11 cellular contexts compared by ENCODE assay signal in the genomic region with DNA sequence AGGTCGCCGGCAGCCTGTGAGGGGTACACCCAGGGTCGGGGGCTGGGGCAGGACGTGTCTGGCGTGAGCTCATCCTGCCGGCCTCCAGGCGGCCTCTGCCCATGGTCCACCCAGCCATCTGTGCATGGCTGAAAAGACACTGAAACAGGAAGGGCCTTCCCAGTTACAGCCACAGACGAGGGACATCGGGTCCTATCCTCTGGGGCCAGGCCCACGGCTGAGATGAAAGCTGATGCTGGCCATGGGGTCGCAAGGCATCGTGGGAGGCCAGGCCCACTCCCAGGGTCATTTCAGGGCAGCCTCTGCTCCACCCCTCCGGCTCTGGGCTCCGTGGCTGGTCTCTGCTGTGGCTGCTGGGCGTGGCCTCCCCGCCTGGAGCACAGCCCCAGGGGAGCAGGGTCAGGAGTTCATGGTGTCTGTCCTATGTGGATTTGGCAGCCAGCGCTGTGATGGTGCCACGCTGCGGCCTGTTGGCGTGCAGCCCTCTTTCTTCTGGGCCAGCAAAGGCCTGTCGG. TPM values are rescaled to one million over a fixed set of nuclear protein-coding genes. Genes with fewer than 3 reads are reported as not detected.
DNase-seq lines count a peak whose midpoint lies in the region; ATAC-seq and TF ChIP-seq lines count a peak whose summit lies in the region.
"Had no signal": no experiment of that assay in that cellular context is flagged by ENCODE, and none has a peak within 500 bp of the region (broad histone marks: within the 10 kb centered on the region; RNA-seq: fewer than 3 reads in every experiment).

No MANE protein-coding gene starts in this region.

- no peak overlapping the region for H3K4me3 Mint-ChIP-seq in stimulated activated naive B cell treated with anti-CD40 and anti-IgM and Interleukin-4, amounts not matched to agents 10 μg/mL and 1 μg/mL and 100 μg/mL, for 72 hours
- H3K4me3 Mint-ChIP-seq: stimulated activated effector memory CD8-positive, alpha-beta T cell treated with anti-CD3 and anti-CD28 coated beads, Interleukin-12 subunit alpha, Interleukin-12 subunit beta, amount 100 ng/mL, for 72 hours had no signal

- no peaks in the 10 kb centered on the region for H4K20me1 ChIP-seq in fibroblast of lung (ENCODE audit: control insufficient read depth, extremely low read depth, insufficient read depth, low read length)

- DNase-seq in NCI-H2107 treated with DMSO at 0.1 percent for 48 hours (lab: John Stamatoyannopoulos, UW; ENCODE audit: unreplicated experiment) = peak; percentile 82
- DNase-seq in fibroblast of lung (ENCODE audit: low read depth in 2 of 2) = peak in 1 of 2 donors; percentile 36
- no peak for DNase-seq in stimulated activated naive B cell treated with anti-CD40 and anti-IgM and Interleukin-4, amounts not matched to agents 10 μg/mL and 1 μg/mL and 100 μg/mL, for 72 hours
- no peak for DNase-seq in GM10248 (ENCODE audit: extremely low spot score)
- DNase-seq in sciatic nerve (ENCODE audit: low spot score) = no peak
- DNase-seq in activated CD4-positive, alpha-beta T cell treated with anti-CD3 and anti-CD28 coated beads, Interleukin-2, amount 50 U/mL, for 48 hours = no peak
- DNase-seq: activated T-cell treated with anti-CD3 and anti-CD28 coated beads for 4 hours, mesendoderm, T-helper 9 cell had no signal

- H3K4me2 ChIP-seq in fibroblast of lung (ENCODE audit: extremely low read depth, insufficient read depth, low read length) = peak overlapping the region; percentile 4

- no peak for ATAC-seq in stimulated activated naive B cell treated with anti-CD40 and anti-IgM and Interleukin-4, amounts not matched to agents 10 μg/mL and 1 μg/mL and 100 μg/mL, for 72 hours (replicated peaks)
- ATAC-seq in sciatic nerve = no peak
- ATAC-seq: stimulated activated effector memory CD8-positive, alpha-beta T cell treated with anti-CD3 and anti-CD28 coated beads, Interleukin-12 subunit alpha, Interleukin-12 subunit beta, amount 100 ng/mL, for 72 hours had no signal

- no peak for TF ChIP-seq CTCF in fibroblast of lung (conservative IDR thresholded peaks at IDR 0.05 in 1 of 2, IDR thresholded peaks at IDR 0.05 in 1 of 2; ENCODE audit: low read depth in 1 of 2, low read length in 2 of 2)
- TF ChIP-seq CTCF in GM10248 (IDR thresholded peaks at IDR 0.05; ENCODE audit: control extremely low read depth, extremely low read depth, low read depth, missing control alignments) = no peak

- no peak overlapping the region for H2AFZ ChIP-seq in fibroblast of lung (ENCODE audit: low read length)

- H3K4me1 Mint-ChIP-seq in stimulated activated naive B cell treated with anti-CD40 and anti-IgM and Interleukin-4, amounts not matched to agents 10 μg/mL and 1 μg/mL and 100 μg/mL, for 72 hours = peaks cover 5 to 10% of the 10 kb centered on the region in 2 donors
- H3K4me1 Mint-ChIP-seq: stimulated activated effector memory CD8-positive, alpha-beta T cell treated with anti-CD3 and anti-CD28 coated beads, Interleukin-12 subunit alpha, Interleukin-12 subunit beta, amount 100 ng/mL, for 72 hours had no signal

- H3K36me3 Mint-ChIP-seq in stimulated activated naive B cell treated with anti-CD40 and anti-IgM and Interleukin-4, amounts not matched to agents 10 μg/mL and 1 μg/mL and 100 μg/mL, for 72 hours = peaks cover 13 to 14% of the 10 kb centered on the region in 2 donors

- H3K27ac ChIP-seq in fibroblast of lung (ENCODE audit: insufficient read depth, low read length) = no peak overlapping the region
- H3K27ac ChIP-seq: cardiac muscle cell had no signal

- intact Hi-C loops in sciatic nerve (cut with DNase I) = no loop called here

- no peak overlapping the region for H3K4me3 ChIP-seq in fibroblast of lung (replicated peaks in 1 of 4; ENCODE audit: control extremely low read depth in 1 of 4, insufficient read depth in 1 of 4, low read depth in 3 of 4, low read length in 4 of 4)
- H3K4me3 ChIP-seq: cardiac muscle cell had no signal

- peaks cover 12% of the 10 kb centered on the region for H3K36me3 ChIP-seq in fibroblast of lung (ENCODE audit: control insufficient read depth, insufficient read depth, low read length)

- POLR2A ChIA-PET in GM10248 (lab: Yijun Ruan, JAX) = no interaction called here

- H3K79me2 ChIP-seq in fibroblast of lung (ENCODE audit: control insufficient read depth, insufficient read depth, low read length) = no peaks in the 10 kb centered on the region

- H3K27ac Mint-ChIP-seq in stimulated activated naive B cell treated with anti-CD40 and anti-IgM and Interleukin-4, amounts not matched to agents 10 μg/mL and 1 μg/mL and 100 μg/mL, for 72 hours = peak overlapping the region; percentile 60
- H3K27ac Mint-ChIP-seq: stimulated activated effector memory CD8-positive, alpha-beta T cell treated with anti-CD3 and anti-CD28 coated beads, Interleukin-12 subunit alpha, Interleukin-12 subunit beta, amount 100 ng/mL, for 72 hours had no signal

- CTCF ChIA-PET in GM10248 (lab: Yijun Ruan, JAX) = interaction anchor here (1.3 kb wide), 2 partner anchors 74 to 157 kb away, joined by 4 read pairs; partner anchors contain the start of gene ABCA3

- no peaks in the 10 kb centered on the region for H3K9me3 ChIP-seq in fibroblast of lung (ENCODE audit: control insufficient read depth, insufficient read depth, low read depth, low read length)

- H3K9me3 Mint-ChIP-seq in stimulated activated naive B cell treated with anti-CD40 and anti-IgM and Interleukin-4, amounts not matched to agents 10 μg/mL and 1 μg/mL and 100 μg/mL, for 72 hours = no peaks in the 10 kb centered on the region
- H3K9me3 Mint-ChIP-seq: stimulated activated effector memory CD8-positive, alpha-beta T cell treated with anti-CD3 and anti-CD28 coated beads, Interleukin-12 subunit alpha, Interleukin-12 subunit beta, amount 100 ng/mL, for 72 hours had no signal

- H3K4me1 ChIP-seq in fibroblast of lung (ENCODE audit: control insufficient read depth, extremely low read depth, insufficient read depth, low read length) = peaks cover 6% of the 10 kb centered on the region

- H3K27me3 Mint-ChIP-seq in stimulated activated naive B cell treated with anti-CD40 and anti-IgM and Interleukin-4, amounts not matched to agents 10 μg/mL and 1 μg/mL and 100 μg/mL, for 72 hours = no peaks in the 10 kb centered on the region

- H3K9ac ChIP-seq in fibroblast of lung (ENCODE audit: insufficient read depth, low read length) = no peak overlapping the region

- H3K27me3 ChIP-seq in fibroblast of lung (ENCODE audit: control insufficient read depth, insufficient read depth, low read length) = no peaks in the 10 kb centered on the region
- H3K27me3 ChIP-seq: cardiac muscle cell had no signal

RNA-seq across cellular contexts. Expression of gene ATP6V0C, which starts 16.6 kb away (rescaled TPM):
- total RNA-seq in fibroblast of lung (5.1 and 11.2 TPM in 2 replicates), sciatic nerve (134 TPM)
- 43.0 and 53.9 TPM in 2 replicates for polyA plus RNA-seq in fibroblast of lung
- polyA plus RNA-seq in fibroblast of lung (2012) = 209 and 298 TPM in 2 replicates
- polyA minus RNA-seq in fibroblast of lung (ENCODE audit: low replicate concordance) = 97.9 and 117 TPM in 2 replicates

RNA-seq across cellular contexts. Expression of gene TBC1D24, which starts 22.2 kb away (rescaled TPM):
- total RNA-seq in fibroblast of lung = 8.5 and 10.9 TPM in 2 replicates
- polyA plus RNA-seq in fibroblast of lung = 6.3 and 6.7 TPM in 2 replicates
- 7.5 and 8.3 TPM in 2 replicates for polyA plus RNA-seq in fibroblast of lung (2012)
- 14.7 and 21.0 TPM in 2 replicates for polyA minus RNA-seq in fibroblast of lung (ENCODE audit: low replicate concordance)
- 15.4 TPM for total RNA-seq in sciatic nerve

RNA-seq across cellular contexts. Expression of gene AMDHD2, which starts 23.0 kb away (rescaled TPM):
- total RNA-seq in fibroblast of lung (37.2 and 39.0 TPM in 2 replicates), sciatic nerve (38.5 TPM)
- polyA plus RNA-seq in fibroblast of lung = 10.8 and 12.6 TPM in 2 replicates
- polyA plus RNA-seq in fibroblast of lung (2012) = 12.9 and 20.5 TPM in 2 replicates
- 13.3 and 19.2 TPM in 2 replicates for polyA minus RNA-seq in fibroblast of lung (ENCODE audit: low replicate concordance)

RNA-seq across cellular contexts. Expression of gene NTN3, which starts 26.1 kb away (rescaled TPM):
- total RNA-seq in fibroblast of lung (1.3 and 2.1 TPM in 2 replicates), sciatic nerve (0.36 TPM)
- polyA plus RNA-seq in fibroblast of lung = 0.08 TPM in 2 replicates
- polyA plus RNA-seq in fibroblast of lung (2012) = 0.10 and 0.33 TPM in 2 replicates
- 0.22 and 0.35 TPM in 2 replicates for polyA minus RNA-seq in fibroblast of lung (ENCODE audit: low replicate concordance)

RNA-seq across cellular contexts. Expression of gene CEMP1, which starts 34.0 kb away (rescaled TPM):
- total RNA-seq in fibroblast of lung (not detected in 2 replicates), sciatic nerve (not detected)
- polyA plus RNA-seq in fibroblast of lung = not detected in 2 replicates
- polyA plus RNA-seq in fibroblast of lung (2012) = 1.8 and 2.1 TPM in 2 replicates
- polyA minus RNA-seq in fibroblast of lung (ENCODE audit: low replicate concordance) = not detected in 2 replicates

Comparison
In these comparisons a context has a peak if more than half of its experiments do, and no peak if none do; other contexts are left out.
1. RNA of gene ATP6V0C, which starts 16.6 kb away (total RNA-seq): 134 TPM in sciatic nerve (single experiment); 5.1 to 11.2 TPM in fibroblast of lung; every median in the first group is over 10 times any median in the second.